26 cellular contexts compared by ENCODE assay signal in genomic region chr14:91801358-91801757, GRCh38.
"Had no signal": no experiment of that assay in that cellular context is flagged by ENCODE, and none has a peak within 500 bp of the region (broad histone marks: within the 10 kb centered on the region; RNA-seq: fewer than 3 reads in every experiment).

No MANE protein-coding gene starts in this region.

- H3K27ac Mint-ChIP-seq: activated CD4-positive, alpha-beta memory T cell treated with anti-CD3 and anti-CD28 coated beads, Interleukin-2, amount 10 ng/mL, durations not matched to agents 7 days and 5 days; activated CD8-positive, alpha-beta memory T cell treated with anti-CD3 and anti-CD28 coated beads, Interleukin-2, amount 10 ng/mL, durations not matched to agents 7 days and 5 days; activated naive CD4-positive, alpha-beta T cell treated with anti-CD3 and anti-CD28 coated beads for 36 hours; activated naive CD8-positive, alpha-beta T cell treated with anti-CD3 and anti-CD28 coated beads for 36 hours had no signal

- H3K27me3 Mint-ChIP-seq: activated CD4-positive, alpha-beta memory T cell treated with anti-CD3 and anti-CD28 coated beads, Interleukin-2, amount 10 ng/mL, durations not matched to agents 7 days and 5 days; activated CD8-positive, alpha-beta memory T cell treated with anti-CD3 and anti-CD28 coated beads, Interleukin-2, amount 10 ng/mL, durations not matched to agents 7 days and 5 days; activated naive CD8-positive, alpha-beta T cell treated with anti-CD3 and anti-CD28 coated beads for 36 hours had no signal

- DNase-seq: activated CD4-positive, alpha-beta memory T cell treated with anti-CD3 and anti-CD28 coated beads, Interleukin-2, amount 10 ng/mL, durations not matched to agents 7 days and 5 days; activated CD4-positive, alpha-beta T cell treated with anti-CD3 and anti-CD28 coated beads for 1 hour; activated CD4-positive, alpha-beta T cell treated with anti-CD3 and anti-CD28 coated beads for 48 hours; activated CD4-positive, CD25-positive, alpha-beta regulatory T cell; activated CD8-positive, alpha-beta memory T cell treated with anti-CD3 and anti-CD28 coated beads for 24 hours; activated CD8-positive, alpha-beta memory T cell treated with anti-CD3 and anti-CD28 coated beads, Interleukin-2, amount 10 ng/mL, durations not matched to agents 7 days and 5 days; activated CD8-positive, alpha-beta memory T cell treated with anti-CD3 and anti-CD28 coated beads, Interleukin-2, amount 50 U/mL, for 48 hours; activated effector memory CD4-positive, alpha-beta T cell treated with Interleukin-2 at 50 U/mL for 16 hours; activated naive CD4-positive, alpha-beta T cell treated with anti-CD3 and anti-CD28 coated beads for 36 hours; activated naive CD8-positive, alpha-beta T cell treated with anti-CD3 and anti-CD28 coated beads for 36 hours; activated T-cell treated with anti-CD3 and anti-CD28 coated beads, Interleukin-2, amount 50 U/mL, for 4 hours; amygdala; MM.1S; MV-4-11; NCI-H1092; NCI-H1436 treated with DMSO at 0.1 percent for 48 hours; NCI-H1694 treated with DMSO at 0.1 percent for 48 hours; NCI-H2029; NCI-H345; NCI-H524 treated with DMSO at 0.1 percent for 48 hours; NCI-H748 treated with DMSO at 0.1 percent for 48 hours; OCI-M1; Right ventricle myocardium superior; SW 1271; T1000; WERI-Rb-1 had no signal

- ATAC-seq: activated CD8-positive, alpha-beta memory T cell treated with anti-CD3 and anti-CD28 coated beads, Interleukin-2, amount 10 ng/mL, durations not matched to agents 7 days and 5 days; activated T-cell treated with anti-CD3 and anti-CD28 coated beads, Interleukin-2, amount 50 U/mL, for 4 hours had no signal

- H3K4me3 Mint-ChIP-seq: activated CD4-positive, alpha-beta memory T cell treated with anti-CD3 and anti-CD28 coated beads, Interleukin-2, amount 10 ng/mL, durations not matched to agents 7 days and 5 days; activated CD8-positive, alpha-beta memory T cell treated with anti-CD3 and anti-CD28 coated beads, Interleukin-2, amount 10 ng/mL, durations not matched to agents 7 days and 5 days; activated naive CD4-positive, alpha-beta T cell treated with anti-CD3 and anti-CD28 coated beads for 36 hours; activated naive CD8-positive, alpha-beta T cell treated with anti-CD3 and anti-CD28 coated beads for 36 hours; activated T-cell treated with anti-CD3 and anti-CD28 coated beads, Interleukin-2, amount 50 U/mL, for 4 hours had no signal
